28 cellular contexts compared by ENCODE assay signal in the genomic region with DNA sequence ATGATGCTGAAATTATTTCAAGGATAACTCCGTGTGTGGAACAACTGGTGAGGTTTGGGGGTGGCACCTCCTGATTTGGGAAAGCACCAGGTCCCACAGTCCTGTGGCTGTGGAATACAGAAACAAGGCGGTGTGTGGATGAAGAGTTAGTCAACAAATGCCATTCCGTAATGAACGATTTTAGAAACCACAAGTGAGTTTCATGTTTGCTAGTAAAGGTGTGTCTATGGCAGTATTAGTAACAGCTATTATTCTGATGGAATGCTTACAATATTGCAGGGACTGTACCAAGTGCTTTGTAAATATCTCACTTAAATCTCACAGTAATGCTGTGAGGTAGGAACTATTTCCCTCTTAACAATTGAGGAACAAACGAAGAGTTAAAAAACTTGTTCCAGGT. TPM values are rescaled to one million over a fixed set of nuclear protein-coding genes. Genes with fewer than 3 reads are reported as not detected.
DNase-seq lines count a peak whose midpoint lies in the region; ATAC-seq, FAIRE-seq and TF ChIP-seq lines count a peak whose summit lies in the region.
"Had no signal": no experiment of that assay in that cellular context is flagged by ENCODE, and none has a peak within 500 bp of the region (broad histone marks: within the 10 kb centered on the region; RNA-seq: fewer than 3 reads in every experiment).

No MANE protein-coding gene starts in this region.

- H3K4me3 ChIP-seq in astrocyte (ENCODE audit: insufficient read depth, low read depth, low read length) (no peak overlapping the region), upper lobe of right lung (no peak overlapping the region)
- H3K4me3 ChIP-seq: esophagus muscularis mucosa, ovary, Peyer's patch, tibial nerve had no signal

- H3K9ac ChIP-seq in astrocyte (ENCODE audit: low read length): no peak overlapping the region

- H3K27ac ChIP-seq in astrocyte (ENCODE audit: low read depth, low read length) (no peak overlapping the region), upper lobe of right lung (no peak overlapping the region)
- H3K27ac ChIP-seq: esophagus muscularis mucosa, ovary, Peyer's patch, tibial nerve had no signal

- no peak overlapping the region for H3K4me3 Mint-ChIP-seq in activated naive CD8-positive, alpha-beta T cell treated with anti-CD3 and anti-CD28 coated beads for 36 hours
- no peak overlapping the region for H3K4me3 Mint-ChIP-seq in activated naive CD8-positive, alpha-beta T cell treated with anti-CD3 and anti-CD28 coated beads, Interleukin-2, amount 50 U/mL, for 24 hours
- H3K4me3 Mint-ChIP-seq in astrocyte (ENCODE audit: unreplicated experiment): no peak overlapping the region
- H3K4me3 Mint-ChIP-seq in memory B cell: no peak overlapping the region
- H3K4me3 Mint-ChIP-seq: activated naive CD4-positive, alpha-beta T cell treated with anti-CD3 and anti-CD28 coated beads, Interleukin-2, amount 50 U/mL, for 24 hours; B cell; natural killer cell; stimulated activated naive CD8-positive, alpha-beta T cell treated with anti-CD3 and anti-CD28 coated beads, Interleukin-15, Interleukin-2, amounts not matched to agents 100 ng/mL and 50 ng/mL, for 24 hours had no signal

- ATAC-seq in activated naive CD8-positive, alpha-beta T cell treated with anti-CD3 and anti-CD28 coated beads, Interleukin-2, amount 50 U/mL, for 24 hours: no peak
- no peak for ATAC-seq in memory B cell (ENCODE audit: low read depth)
- peak; percentile 82 for ATAC-seq in upper lobe of right lung
- ATAC-seq in HG02759 (IDR thresholded peaks at IDR 0.05; ENCODE audit: unreplicated experiment): no peak
- ATAC-seq in HG03457 (IDR thresholded peaks at IDR 0.05; ENCODE audit: unreplicated experiment): no peak
- ATAC-seq: left cardiac atrium, natural killer cell, right cardiac atrium had no signal

- H3K9me3 ChIP-seq in astrocyte (ENCODE audit: insufficient read depth, low read depth, low read length): no peaks in the 10 kb centered on the region
- no peaks in the 10 kb centered on the region for H3K9me3 ChIP-seq in upper lobe of right lung
- H3K9me3 ChIP-seq: esophagus muscularis mucosa, ovary, Peyer's patch, tibial nerve had no signal

- H3K36me3 ChIP-seq in astrocyte (ENCODE audit: insufficient read depth, low read length) (peaks cover 50% of the 10 kb centered on the region), upper lobe of right lung (peaks cover 69% of the 10 kb centered on the region)
- H3K36me3 ChIP-seq: ovary had no signal

- no peaks in the 10 kb centered on the region for H3K27me3 Mint-ChIP-seq in activated naive CD8-positive, alpha-beta T cell treated with anti-CD3 and anti-CD28 coated beads for 36 hours
- H3K27me3 Mint-ChIP-seq in activated naive CD8-positive, alpha-beta T cell treated with anti-CD3 and anti-CD28 coated beads, Interleukin-2, amount 50 U/mL, for 24 hours: no peaks in the 10 kb centered on the region
- H3K27me3 Mint-ChIP-seq in astrocyte (ENCODE audit: low read depth, unreplicated experiment): no peaks in the 10 kb centered on the region
- H3K27me3 Mint-ChIP-seq in memory B cell: no peaks in the 10 kb centered on the region
- H3K27me3 Mint-ChIP-seq: activated naive CD4-positive, alpha-beta T cell treated with anti-CD3 and anti-CD28 coated beads, Interleukin-2, amount 50 U/mL, for 24 hours; B cell; stimulated activated naive CD8-positive, alpha-beta T cell treated with anti-CD3 and anti-CD28 coated beads, Interleukin-15, Interleukin-2, amounts not matched to agents 100 ng/mL and 50 ng/mL, for 24 hours had no signal

- H3K36me3 Mint-ChIP-seq in activated naive CD8-positive, alpha-beta T cell treated with anti-CD3 and anti-CD28 coated beads for 36 hours: peaks cover 13% of the 10 kb centered on the region
- H3K36me3 Mint-ChIP-seq in activated naive CD8-positive, alpha-beta T cell treated with anti-CD3 and anti-CD28 coated beads, Interleukin-2, amount 50 U/mL, for 24 hours (ENCODE audit: low read depth): peaks cover 33% of the 10 kb centered on the region
- H3K36me3 Mint-ChIP-seq in astrocyte (ENCODE audit: low read depth, unreplicated experiment) (peaks cover 15% of the 10 kb centered on the region), memory B cell (peaks cover 7% of the 10 kb centered on the region)
- H3K36me3 Mint-ChIP-seq: natural killer cell had no signal

- no peaks in the 10 kb centered on the region for H3K79me2 ChIP-seq in astrocyte (ENCODE audit: insufficient read depth, low read length)

- no peak overlapping the region for H2AFZ ChIP-seq in astrocyte (ENCODE audit: low read depth, low read length)

- H4K20me1 ChIP-seq in astrocyte (ENCODE audit: insufficient read depth, low read length): no peaks in the 10 kb centered on the region

- no peak for FAIRE-seq in astrocyte (lab: Jason Lieb, UNC)
- FAIRE-seq in GM19239 (lab: Jason Lieb, UNC): no peak

- H3K4me2 ChIP-seq in astrocyte (ENCODE audit: low read length): no peak overlapping the region

- no peaks in the 10 kb centered on the region for H3K4me1 ChIP-seq in astrocyte (ENCODE audit: insufficient read depth, low read length)
- no peaks in the 10 kb centered on the region for H3K4me1 ChIP-seq in upper lobe of right lung
- H3K4me1 ChIP-seq: esophagus muscularis mucosa, Peyer's patch, tibial nerve had no signal

- H3K27ac Mint-ChIP-seq in activated naive CD8-positive, alpha-beta T cell treated with anti-CD3 and anti-CD28 coated beads for 36 hours: peak overlapping the region; percentile 12
- H3K27ac Mint-ChIP-seq in activated naive CD8-positive, alpha-beta T cell treated with anti-CD3 and anti-CD28 coated beads, Interleukin-2, amount 50 U/mL, for 24 hours: no peak overlapping the region
- H3K27ac Mint-ChIP-seq in astrocyte (ENCODE audit: unreplicated experiment) (peak overlapping the region; percentile 85), memory B cell (peak overlapping the region; percentile 38)
- H3K27ac Mint-ChIP-seq: activated naive CD4-positive, alpha-beta T cell treated with anti-CD3 and anti-CD28 coated beads, Interleukin-2, amount 50 U/mL, for 24 hours; B cell; natural killer cell; stimulated activated naive CD8-positive, alpha-beta T cell treated with anti-CD3 and anti-CD28 coated beads, Interleukin-15, Interleukin-2, amounts not matched to agents 100 ng/mL and 50 ng/mL, for 24 hours had no signal

- TF ChIP-seq CTCF in astrocyte (IDR thresholded peaks at IDR 0.05; ENCODE audit: insufficient read depth, low read depth, low read length) (no peak), upper lobe of right lung (IDR thresholded peaks at IDR 0.05) (no peak)

- no peak for DNase-seq in activated naive CD8-positive, alpha-beta T cell treated with anti-CD3 and anti-CD28 coated beads for 36 hours
- no peak for DNase-seq in activated naive CD8-positive, alpha-beta T cell treated with anti-CD3 and anti-CD28 coated beads, Interleukin-2, amount 50 U/mL, for 24 hours
- DNase-seq in astrocyte (ENCODE audit: low read depth): no peak
- DNase-seq in memory B cell (ENCODE audit: low spot score in 2 of 2): no peak
- DNase-seq in upper lobe of right lung: no peak
- no peak for DNase-seq in GM19239 (ENCODE audit: insufficient read length, low spot score)
- DNase-seq: activated CD4-positive, alpha-beta T cell treated with anti-CD3 and anti-CD28 coated beads for 4 hours; activated T-cell treated with anti-CD3 and anti-CD28 coated beads, Interleukin-2, amount 50 U/mL, for 48 hours; DMS79 treated with DMSO at 0.1 percent for 48 hours; foreskin melanocyte; H7; Karpas-422; left cardiac atrium; MV-4-11; natural killer cell; NCI-H510A; NK-92 treated with Interleukin-12 subunit alpha and Interleukin-12 subunit beta, amount 100 ng/mL, for 24 hours; ovary; Peyer's patch; right cardiac atrium; SIG-M5 had no signal

- intact Hi-C loops in upper lobe of right lung (cut with DNase I): no loop called here

- no peaks in the 10 kb centered on the region for H3K4me1 Mint-ChIP-seq in activated naive CD8-positive, alpha-beta T cell treated with anti-CD3 and anti-CD28 coated beads for 36 hours
- no peaks in the 10 kb centered on the region for H3K4me1 Mint-ChIP-seq in activated naive CD8-positive, alpha-beta T cell treated with anti-CD3 and anti-CD28 coated beads, Interleukin-2, amount 50 U/mL, for 24 hours
- peaks cover 17% of the 10 kb centered on the region for H3K4me1 Mint-ChIP-seq in astrocyte (ENCODE audit: low read depth, unreplicated experiment)
- no peaks in the 10 kb centered on the region for H3K4me1 Mint-ChIP-seq in memory B cell
- H3K4me1 Mint-ChIP-seq: activated naive CD4-positive, alpha-beta T cell treated with anti-CD3 and anti-CD28 coated beads, Interleukin-2, amount 50 U/mL, for 24 hours; B cell; natural killer cell had no signal

- H3K9me3 Mint-ChIP-seq in activated naive CD8-positive, alpha-beta T cell treated with anti-CD3 and anti-CD28 coated beads for 36 hours: no peaks in the 10 kb centered on the region
- no peaks in the 10 kb centered on the region for H3K9me3 Mint-ChIP-seq in activated naive CD8-positive, alpha-beta T cell treated with anti-CD3 and anti-CD28 coated beads, Interleukin-2, amount 50 U/mL, for 24 hours
- no peaks in the 10 kb centered on the region for H3K9me3 Mint-ChIP-seq in astrocyte (ENCODE audit: unreplicated experiment)
- no peaks in the 10 kb centered on the region for H3K9me3 Mint-ChIP-seq in memory B cell
- H3K9me3 Mint-ChIP-seq: activated naive CD4-positive, alpha-beta T cell treated with anti-CD3 and anti-CD28 coated beads, Interleukin-2, amount 50 U/mL, for 24 hours; natural killer cell; stimulated activated naive CD8-positive, alpha-beta T cell treated with anti-CD3 and anti-CD28 coated beads, Interleukin-15, Interleukin-2, amounts not matched to agents 100 ng/mL and 50 ng/mL, for 24 hours had no signal

- H3K27me3 ChIP-seq in astrocyte (ENCODE audit: insufficient read depth, low read length) (no peaks in the 10 kb centered on the region), upper lobe of right lung (no peaks in the 10 kb centered on the region)
- H3K27me3 ChIP-seq: esophagus muscularis mucosa, ovary, Peyer's patch, tibial nerve had no signal

RNA-seq across cellular contexts. Expression of a gene that starts 53.8 kb away (rescaled TPM):
- total RNA-seq in activated naive CD8-positive, alpha-beta T cell treated with anti-CD3 and anti-CD28 coated beads for 36 hours: 10 to 100 TPM; 14.6 to 15.7 TPM
- total RNA-seq in astrocyte: 38.1 and 40.5 TPM in 2 replicates
- 20.1 TPM for total RNA-seq in upper lobe of right lung
